ENCODE assay signal across 27 cellular contexts in the genomic region with DNA sequence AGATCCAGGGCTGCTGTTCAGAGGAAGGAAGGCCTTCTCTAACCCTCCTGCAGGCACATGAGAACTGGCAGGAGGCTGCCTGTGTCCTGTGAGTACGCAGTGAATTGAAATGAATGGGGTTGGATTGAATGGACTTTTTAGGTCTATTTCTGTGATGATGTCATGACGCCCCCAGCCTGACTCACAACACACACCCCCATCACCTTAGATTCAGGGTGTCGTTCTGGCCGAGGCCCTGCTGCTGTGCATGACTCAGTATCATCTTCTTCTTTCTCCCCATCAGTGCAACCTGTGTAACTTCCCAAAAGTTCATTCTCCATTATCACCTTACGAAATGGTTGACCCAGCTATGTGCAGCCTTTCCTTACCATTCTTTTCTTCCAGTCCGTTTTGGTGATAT. TPM values are rescaled to one million over a fixed set of nuclear protein-coding genes. Genes with fewer than 3 reads are reported as not detected.
"Had no signal": no experiment of that assay in that cellular context is flagged by ENCODE, and none has a peak within 500 bp of the region (broad histone marks: within the 10 kb centered on the region; RNA-seq: fewer than 3 reads in every experiment).

No MANE protein-coding gene starts in this region.

- H3K4me1 ChIP-seq: esophagus muscularis mucosa, foreskin keratinocyte, heart right ventricle, spleen, testis, transverse colon had no signal

- H3K9me3 Mint-ChIP-seq: activated naive CD4-positive, alpha-beta T cell treated with anti-CD3 and anti-CD28 coated beads for 36 hours; activated naive CD8-positive, alpha-beta T cell treated with anti-CD3 and anti-CD28 coated beads, Interleukin-2, amount 10 ng/mL, durations not matched to agents 7 days and 5 days; activated T-cell treated with anti-CD3 and anti-CD28 coated beads, Interleukin-2, amount 50 U/mL, for 72 hours had no signal

- H3K9me3 ChIP-seq: esophagus muscularis mucosa, heart right ventricle, spleen, testis, transverse colon had no signal

- H3K27ac ChIP-seq: brain microvascular endothelial cell, esophagus muscularis mucosa, foreskin keratinocyte, heart right ventricle, SK-N-MC, spleen, testis, transverse colon, VCaP had no signal

- H3K36me3 Mint-ChIP-seq: activated naive CD8-positive, alpha-beta T cell treated with anti-CD3 and anti-CD28 coated beads, Interleukin-2, amount 10 ng/mL, durations not matched to agents 7 days and 5 days; memory B cell; naive thymus-derived CD4-positive, alpha-beta T cell had no signal

- FAIRE-seq: astrocyte had no signal

- H3K4me3 ChIP-seq: esophagus muscularis mucosa, heart right ventricle, SK-N-MC, spleen, testis, transverse colon had no signal

- DNase-seq: activated CD4-positive, alpha-beta T cell treated with anti-CD3 and anti-CD28 coated beads, Interleukin-2, amount 50 U/mL, for 4 hours; activated CD4-positive, CD25-positive, alpha-beta regulatory T cell treated with anti-CD3 and anti-CD28 coated beads, Interleukin-2, amount 50 U/mL, for 72 hours; activated effector memory CD4-positive, alpha-beta T cell treated with Interleukin-2 at 50 U/mL for 16 hours; activated naive CD4-positive, alpha-beta T cell treated with anti-CD3 and anti-CD28 coated beads for 36 hours; activated naive CD8-positive, alpha-beta T cell treated with anti-CD3 and anti-CD28 coated beads, Interleukin-2, amount 10 ng/mL, durations not matched to agents 7 days and 5 days; activated T-cell treated with anti-CD3 and anti-CD28 coated beads, Interleukin-2, amount 50 U/mL, for 72 hours; amniotic stem cell; brain microvascular endothelial cell; endodermal cell; foreskin keratinocyte; heart right ventricle; midbrain; naive thymus-derived CD4-positive, alpha-beta T cell; posterior cingulate gyrus; right cardiac atrium; spleen; stimulated activated naive CD4-positive, alpha-beta T cell; testis; transverse colon had no signal

- H3K27me3 ChIP-seq: brain microvascular endothelial cell, foreskin keratinocyte, testis, transverse colon had no signal

- H3K4me3 Mint-ChIP-seq: activated naive CD4-positive, alpha-beta T cell treated with anti-CD3 and anti-CD28 coated beads for 36 hours; activated naive CD8-positive, alpha-beta T cell treated with anti-CD3 and anti-CD28 coated beads, Interleukin-2, amount 10 ng/mL, durations not matched to agents 7 days and 5 days; activated T-cell treated with anti-CD3 and anti-CD28 coated beads, Interleukin-2, amount 50 U/mL, for 72 hours; endodermal cell; memory B cell; naive thymus-derived CD4-positive, alpha-beta T cell; neural crest cell had no signal

- ATAC-seq: foreskin keratinocyte; heart right ventricle; naive thymus-derived CD4-positive, alpha-beta T cell; right cardiac atrium had no signal

- H3K27ac Mint-ChIP-seq: activated naive CD4-positive, alpha-beta T cell treated with anti-CD3 and anti-CD28 coated beads for 36 hours; activated naive CD8-positive, alpha-beta T cell treated with anti-CD3 and anti-CD28 coated beads, Interleukin-2, amount 10 ng/mL, durations not matched to agents 7 days and 5 days; activated T-cell treated with anti-CD3 and anti-CD28 coated beads, Interleukin-2, amount 50 U/mL, for 72 hours; endodermal cell; memory B cell; naive thymus-derived CD4-positive, alpha-beta T cell had no signal

- H3K4me1 Mint-ChIP-seq: activated naive CD8-positive, alpha-beta T cell treated with anti-CD3 and anti-CD28 coated beads, Interleukin-2, amount 10 ng/mL, durations not matched to agents 7 days and 5 days; memory B cell; naive thymus-derived CD4-positive, alpha-beta T cell; neural crest cell had no signal

- H3K36me3 ChIP-seq: brain microvascular endothelial cell, esophagus muscularis mucosa, heart right ventricle, spleen, transverse colon had no signal

RNA-seq across cellular contexts. Expression of a gene that starts 5.4 kb away (rescaled TPM):
- total RNA-seq: activated naive CD4-positive, alpha-beta T cell treated with anti-CD3 and anti-CD28 coated beads for 36 hours; activated naive CD8-positive, alpha-beta T cell treated with anti-CD3 and anti-CD28 coated beads, Interleukin-2, amount 10 ng/mL, durations not matched to agents 7 days and 5 days; activated T-cell treated with anti-CD3 and anti-CD28 coated beads, Interleukin-2, amount 50 U/mL, for 72 hours; esophagus muscularis mucosa; foreskin keratinocyte; kidney epithelial cell; spleen; T-helper 1 cell treated with Interleukin-12 subunit alpha and Interleukin-12 subunit beta and Interleukin-4 antibody, amounts not matched to agents 30 ng/mL and 1 ng/mL, for 36 hours had no signal
- polyA plus RNA-seq: foreskin keratinocyte; heart right ventricle; naive thymus-derived CD4-positive, alpha-beta T cell had no signal

RNA-seq across cellular contexts. Expression of a gene that starts 33.4 kb away (rescaled TPM):
- total RNA-seq: activated naive CD4-positive, alpha-beta T cell treated with anti-CD3 and anti-CD28 coated beads for 36 hours; activated naive CD8-positive, alpha-beta T cell treated with anti-CD3 and anti-CD28 coated beads, Interleukin-2, amount 10 ng/mL, durations not matched to agents 7 days and 5 days; activated T-cell treated with anti-CD3 and anti-CD28 coated beads, Interleukin-2, amount 50 U/mL, for 72 hours; astrocyte; endodermal cell; esophagus muscularis mucosa; foreskin keratinocyte; kidney epithelial cell; naive thymus-derived CD4-positive, alpha-beta T cell; neural crest cell; spleen; T-helper 1 cell treated with Interleukin-12 subunit alpha and Interleukin-12 subunit beta and Interleukin-4 antibody, amounts not matched to agents 30 ng/mL and 1 ng/mL, for 36 hours; transverse colon had no signal
- polyA plus RNA-seq: foreskin keratinocyte; naive thymus-derived CD4-positive, alpha-beta T cell; right cardiac atrium had no signal
